8 cellular contexts compared by ENCODE assay signal in the genomic region with DNA sequence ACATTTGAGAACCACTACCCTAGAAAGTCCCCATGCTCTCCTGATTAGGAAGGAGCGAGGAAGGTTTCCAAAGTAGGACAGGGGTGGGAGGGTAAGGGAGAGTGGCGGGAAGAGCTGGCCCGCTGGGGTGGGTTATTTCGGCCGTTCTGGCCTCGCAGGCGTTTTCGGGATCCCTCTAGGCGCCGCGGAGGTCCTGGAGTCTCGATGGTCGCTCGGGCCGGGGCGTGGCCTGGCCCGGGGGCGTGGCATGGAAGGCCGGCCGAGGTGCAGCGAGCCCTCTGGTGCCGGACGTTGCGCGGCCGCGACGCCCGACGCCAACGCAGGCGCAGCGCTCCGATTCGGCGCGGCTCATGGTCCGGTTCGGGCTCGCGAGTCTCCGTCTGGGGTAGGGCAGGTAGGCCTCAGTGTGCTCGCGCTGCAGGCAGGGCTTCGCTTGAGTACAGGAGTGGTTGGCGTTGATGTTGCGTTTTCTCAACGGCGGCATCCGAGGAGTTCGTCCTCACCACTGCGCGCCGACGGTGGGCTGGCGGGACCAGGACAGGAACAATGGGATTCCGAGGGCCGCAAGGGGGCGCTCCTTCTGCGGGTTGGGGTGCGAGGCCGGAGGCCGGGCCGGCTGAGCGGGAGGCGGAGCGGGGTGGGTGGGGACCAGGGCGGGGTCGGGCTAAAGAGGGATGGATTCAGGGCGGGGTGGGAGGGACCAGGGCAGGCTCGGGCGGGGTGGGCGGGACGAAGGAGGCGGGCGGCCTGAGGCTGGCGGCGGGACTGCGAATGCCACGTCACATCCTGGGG. TPM values are rescaled to one million over a fixed set of nuclear protein-coding genes. Genes with fewer than 3 reads are reported as not detected.
A peak's percentile ranks its signal among the peaks of the same experiment; 100 is the strongest.
DNase-seq lines count a peak whose midpoint lies in the region; ATAC-seq, FAIRE-seq and TF ChIP-seq lines count a peak whose summit lies in the region.

A gene with protein sequence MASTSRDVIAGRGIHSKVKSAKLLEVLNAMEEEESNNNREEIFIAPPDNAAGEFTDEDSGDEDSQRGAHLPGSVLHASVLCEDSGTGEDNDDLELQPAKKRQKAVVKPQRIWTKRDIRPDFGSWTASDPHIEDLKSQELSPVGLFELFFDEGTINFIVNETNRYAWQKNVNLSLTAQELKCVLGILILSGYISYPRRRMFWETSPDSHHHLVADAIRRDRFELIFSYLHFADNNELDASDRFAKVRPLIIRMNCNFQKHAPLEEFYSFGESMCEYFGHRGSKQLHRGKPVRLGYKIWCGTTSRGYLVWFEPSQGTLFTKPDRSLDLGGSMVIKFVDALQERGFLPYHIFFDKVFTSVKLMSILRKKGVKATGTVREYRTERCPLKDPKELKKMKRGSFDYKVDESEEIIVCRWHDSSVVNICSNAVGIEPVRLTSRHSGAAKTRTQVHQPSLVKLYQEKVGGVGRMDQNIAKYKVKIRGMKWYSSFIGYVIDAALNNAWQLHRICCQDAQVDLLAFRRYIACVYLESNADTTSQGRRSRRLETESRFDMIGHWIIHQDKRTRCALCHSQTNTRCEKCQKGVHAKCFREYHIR (plus strand): TSS at position 287 of the 792 bp plus-strand sequence. CDS start 7,628 bp downstream, outside the sequence.

- H3K27me3 Mint-ChIP-seq in nephron (ENCODE audit: low read depth) = no peaks in the 10 kb centered on the region

- no peaks in the 10 kb centered on the region for H3K9me3 Mint-ChIP-seq in nephron

- peak within 1 kb of the TSS; percentile 75 for H3K9ac ChIP-seq in KMS-11

- no peaks in the 10 kb centered on the region for H4K20me1 ChIP-seq in KMS-11 (ENCODE audit: insufficient read depth)

- ATAC-seq in GM21786 (IDR thresholded peaks at IDR 0.05; ENCODE audit: unreplicated experiment) = peak; percentile 90
- peak; percentile 92 for ATAC-seq in stimulated activated naive CD8-positive, alpha-beta T cell treated with anti-CD3 and anti-CD28 coated beads, Interleukin-15, Interleukin-2, amounts not matched to agents 100 U/mL and 50 U/mL, for 24 hours

- H3K27ac ChIP-seq in KMS-11 = peak within 1 kb of the TSS; percentile 79

- peak within 1 kb of the TSS; percentile 97 to 100 (median 99) for H3K27ac Mint-ChIP-seq in nephron

- DNase-seq in Daoy (ENCODE audit: low read depth) (peak; percentile 95), RCC 7860 (ENCODE audit: low spot score) (peak; percentile 74), fibroblast of peridontal ligament (ENCODE audit: extremely low read depth) (peak; percentile 92)
- peak; percentile 91 to 97 for DNase-seq in activated T-helper 1 cell treated with anti-CD3 and anti-CD28 coated beads, Interleukin-2, amount 50 U/mL, for 16 hours (ENCODE audit: low read depth in 1 of 2, low spot score in 1 of 2)
- peak; percentile 99 for DNase-seq in stimulated activated naive CD8-positive, alpha-beta T cell treated with anti-CD3 and anti-CD28 coated beads, Interleukin-15, Interleukin-2, amounts not matched to agents 100 U/mL and 50 U/mL, for 24 hours

- peak within 1 kb of the TSS; percentile 95 to 99 (median 99) for H3K4me3 Mint-ChIP-seq in nephron

- H3K36me3 Mint-ChIP-seq in nephron (ENCODE audit: low read depth) = peaks cover 25% of the 10 kb centered on the region

- H3K4me1 Mint-ChIP-seq in nephron = peaks cover 32% of the 10 kb centered on the region

- H3K4me2 ChIP-seq in KMS-11 = peak within 1 kb of the TSS; percentile 99

- no peaks in the 10 kb centered on the region for H3K36me3 ChIP-seq in KMS-11 (ENCODE audit: insufficient read depth)

- FAIRE-seq in RCC 7860 (lab: Jason Lieb, UNC) = no peak

- peak; percentile 71 for TF ChIP-seq CTCF in KMS-11 (conservative IDR thresholded peaks at IDR 0.05; ENCODE audit: low read depth, low read length)
- peak; percentile 67 to 80 (median 74) for TF ChIP-seq CTCF in nephron (IDR thresholded peaks at IDR 0.05; ENCODE audit: unreplicated experiment in 3 of 3)

- H3K4me1 ChIP-seq in KMS-11 (ENCODE audit: low read depth, poor library complexity, severe bottlenecking) = peaks cover 43% of the 10 kb centered on the region

- H3K27me3 ChIP-seq in KMS-11 (ENCODE audit: insufficient read depth, low read depth) = no peaks in the 10 kb centered on the region

- H3K79me2 ChIP-seq in KMS-11 (ENCODE audit: insufficient read depth, low read depth) = peaks cover 35% of the 10 kb centered on the region; the same call in 1 of the 2 replicates

- peak within 1 kb of the TSS; percentile 86 for H2AFZ ChIP-seq in KMS-11 (ENCODE audit: low read depth)

- peak within 1 kb of the TSS; percentile 91 for H3K4me3 ChIP-seq in KMS-11 (IDR thresholded peaks at IDR 0.05; ENCODE audit: insufficient read depth, low read depth, low read length)

RNA-seq across cellular contexts. Expression of the gene that starts here (rescaled TPM):
- 7.0 and 7.9 TPM in 2 replicates for total RNA-seq in Daoy (2014; rRNA removed; shearing (Covaris generic))

Comparison
In these comparisons a context has a peak if more than half of its experiments do, and no peak if none do; other contexts are left out.
1. Peak in every context shown above with its lines: DNase-seq, ATAC-seq, H3K4me3 ChIP-seq and H3K27ac ChIP-seq.